ENCODE assay signal across 10 cellular contexts in the genomic region with DNA sequence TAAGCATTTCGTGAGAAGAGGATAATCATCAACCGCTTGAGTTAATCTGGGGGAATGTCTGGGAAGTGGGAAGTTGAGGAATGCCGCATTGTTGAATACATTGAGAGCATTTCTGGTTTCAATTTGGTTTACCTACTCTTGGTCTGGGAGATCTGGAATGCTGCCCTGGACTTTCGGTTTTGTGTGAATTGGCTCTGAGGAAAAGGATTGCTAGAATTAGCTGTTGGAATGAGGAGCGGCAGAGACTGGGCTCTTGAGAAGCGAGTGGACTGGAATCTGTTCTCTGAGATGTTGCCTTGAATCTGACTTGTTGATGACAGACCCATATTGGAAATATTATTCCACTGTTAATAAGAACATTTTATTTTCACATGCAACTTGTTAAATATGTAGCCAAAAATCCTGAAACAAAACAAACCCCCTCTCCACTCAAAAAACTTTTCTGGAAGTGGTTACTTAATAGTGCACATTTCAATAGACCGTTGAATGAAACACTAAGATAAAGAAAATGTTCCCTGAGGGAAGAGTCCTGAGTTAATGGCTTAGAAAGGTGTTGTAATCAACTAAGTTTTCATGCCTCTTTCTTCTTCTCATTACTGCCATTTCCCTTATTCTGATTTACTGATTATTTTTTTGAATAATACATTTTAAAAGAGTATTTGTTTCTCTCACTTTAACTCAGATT. TPM values are rescaled to one million over a fixed set of nuclear protein-coding genes. Genes with fewer than 3 reads are reported as not detected.
DNase-seq lines count a peak whose midpoint lies in the region; ATAC-seq and TF ChIP-seq lines count a peak whose summit lies in the region.
"Had no signal": no experiment of that assay in that cellular context is flagged by ENCODE, and none has a peak within 500 bp of the region (broad histone marks: within the 10 kb centered on the region; RNA-seq: fewer than 3 reads in every experiment).

No MANE protein-coding gene starts in this region.

- H3K4me1 ChIP-seq in IMR-90 (ENCODE audit: control insufficient read depth, insufficient read depth, low read length) (peaks cover 14% of the 10 kb centered on the region), mesodermal cell (ENCODE audit: control insufficient read depth, insufficient read depth, low read length, poor library complexity, severe bottlenecking) (peaks cover 4% of the 10 kb centered on the region), upper lobe of left lung (peaks cover 24 to 48% (median 26%) of the 10 kb centered on the region in 4 donors)

- H3K27ac ChIP-seq in IMR-90 (ENCODE audit: insufficient read depth, low read length), result no peak overlapping the region; the same call in 1 of the 2 replicates
- peak overlapping the region; percentile 36 for H3K27ac ChIP-seq in mesodermal cell (ENCODE audit: low read depth, low read length, severe bottlenecking)
- H3K27ac ChIP-seq in upper lobe of left lung, result peak overlapping the region; percentile 0 to 43 (median 18)

- WGBS in IMR-90 (ENCODE audit: extremely low coverage in 2 of 2, insufficient read length in 1 of 2), 2 experiments, result 50% methylated on average over 2 of the region's 7 CpGs; no CpG with 5 or more reads in 1 of the 2 experiments
- 86 to 96% methylated on average over 2 to 4 of the region's 7 CpGs for WGBS in mesodermal cell (ENCODE audit: insufficient coverage in 2 of 2), 2 experiments
- WGBS in upper lobe of left lung, 2 donors, result 35 to 39% methylated on average over 7 of the region's 7 CpGs

- no peak overlapping the region for H2AK5ac ChIP-seq in IMR-90 (ENCODE audit: low read depth, low read length)

- no peak overlapping the region for H2BK5ac ChIP-seq in IMR-90 (ENCODE audit: low read depth, low read length, poor library complexity, severe bottlenecking)

- DNase-seq in IMR-90 (peak; percentile 70), epithelial cell of proximal tubule (ENCODE audit: low read depth) (peak; percentile 78), upper lobe of left lung (peak in 1 of 2 donors; percentile 76), NCI-H2029 (lab: John Stamatoyannopoulos, UW) (no peak)
- no peak for DNase-seq in activated T-cell treated with anti-CD3 and anti-CD28 coated beads, Interleukin-2, amount 50 U/mL, for 24 hours
- no peak for DNase-seq in activated CD4-positive, alpha-beta T cell treated with anti-CD3 and anti-CD28 coated beads for 4 hours
- DNase-seq: activated CD4-positive, CD25-positive, alpha-beta regulatory T cell treated with anti-CD3 and anti-CD28 coated beads, Interleukin-2, amount 50 U/mL, for 72 hours; H7; KG1 had no signal

- no TSS peak for BruUV-seq in IMR-90 (replicated peaks; lab: Mats Ljungman, UMichigan)

- CTCF ChIA-PET in IMR-90 (lab: Yijun Ruan, JAX), result interaction anchor here (1.5 kb wide), 1 partner anchor 9 kb away, joined by 3 read pairs; no protein-coding TSS in a partner anchor

- H2AFZ ChIP-seq in IMR-90 (replicated peaks; ENCODE audit: low read length, poor library complexity), result no peak overlapping the region

- no peak overlapping the region for H3K14ac ChIP-seq in IMR-90 (replicated peaks; ENCODE audit: low read depth, low read length)

- no peaks in the 10 kb centered on the region for H3K9me3 Mint-ChIP-seq in activated T-cell treated with anti-CD3 and anti-CD28 coated beads, Interleukin-2, amount 50 U/mL, for 24 hours

- no peak overlapping the region for H4K8ac ChIP-seq in IMR-90 (ENCODE audit: low read depth in 2 of 2, low read length in 2 of 2)

- no peak overlapping the region for H2AK9ac ChIP-seq in IMR-90 (replicated peaks; ENCODE audit: low read depth, low read length, poor library complexity)

- H3K36me3 ChIP-seq in IMR-90 (ENCODE audit: control insufficient read depth, insufficient read depth, low read length) (no peaks in the 10 kb centered on the region), mesodermal cell (ENCODE audit: control insufficient read depth, insufficient read depth, low read length) (no peaks in the 10 kb centered on the region), upper lobe of left lung (no peaks in the 10 kb centered on the region)

- no peaks in the 10 kb centered on the region for H3K4me1 Mint-ChIP-seq in activated T-cell treated with anti-CD3 and anti-CD28 coated beads, Interleukin-2, amount 50 U/mL, for 24 hours (ENCODE audit: low read depth)

- H3K9ac ChIP-seq in IMR-90 (ENCODE audit: low read depth, low read length), result peak overlapping the region; percentile 39; the same call in 1 of the 2 replicates

- TF ChIP-seq POLR2A in IMR-90 (IDR thresholded peaks at IDR 0.05; ENCODE audit: low read depth, low read length), result no peak
- TF ChIP-seq POLR2A in upper lobe of left lung (IDR thresholded peaks at IDR 0.05), result no peak

- no peak for TF ChIP-seq CTCF in IMR-90 (conservative IDR thresholded peaks at IDR 0.05; ENCODE audit: low read depth, low read length)
- TF ChIP-seq CTCF in epithelial cell of proximal tubule (conservative IDR thresholded peaks at IDR 0.05; ENCODE audit: low read depth, low read length), result no peak
- no peak for TF ChIP-seq CTCF in upper lobe of left lung (IDR thresholded peaks at IDR 0.05)

- no peaks in the 10 kb centered on the region for H3K9me3 ChIP-seq in IMR-90 (ENCODE audit: control insufficient read depth, insufficient read depth, low read length)
- H3K9me3 ChIP-seq in mesodermal cell (ENCODE audit: control insufficient read depth, low read length), result no peaks in the 10 kb centered on the region
- no peaks in the 10 kb centered on the region for H3K9me3 ChIP-seq in upper lobe of left lung

- TF ChIP-seq RAD21 in IMR-90 (IDR thresholded peaks at IDR 0.05; ENCODE audit: low read length), result no peak

- no peak overlapping the region for H2BK15ac ChIP-seq in IMR-90 (ENCODE audit: low read depth, low read length)

- H3K4me2 ChIP-seq in IMR-90 (ENCODE audit: low read depth, low read length), result peak overlapping the region; percentile 68

- POLR2A ChIA-PET in IMR-90 (lab: Charles Lee; ENCODE audit: unreplicated experiment), result no interaction called here

- H2BK120ac ChIP-seq in IMR-90 (ENCODE audit: low read depth, low read length), result no peak overlapping the region

- H3K27me3 Mint-ChIP-seq in activated T-cell treated with anti-CD3 and anti-CD28 coated beads, Interleukin-2, amount 50 U/mL, for 24 hours, result no peaks in the 10 kb centered on the region

- H3K4me3 ChIP-seq in IMR-90 (ENCODE audit: insufficient read depth, low read depth, low read length), result peak overlapping the region; percentile 24; the same call in 1 of the 2 replicates
- peak overlapping the region; percentile 40 for H3K4me3 ChIP-seq in epithelial cell of proximal tubule (ENCODE audit: low read depth, low read length)
- no peak overlapping the region for H3K4me3 ChIP-seq in mesodermal cell (ENCODE audit: extremely low read depth, insufficient read depth, low read length, poor library complexity, severe bottlenecking)
- peak overlapping the region in 1 of 4 donors; percentile 21 for H3K4me3 ChIP-seq in upper lobe of left lung

- H4K5ac ChIP-seq in IMR-90 (ENCODE audit: low read depth, low read length), result no peak overlapping the region

- H3K18ac ChIP-seq in IMR-90 (ENCODE audit: low read depth, low read length), result no peak overlapping the region

- no peak overlapping the region for H3K56ac ChIP-seq in IMR-90 (ENCODE audit: extremely low read depth, insufficient read depth, low read length)

- in situ Hi-C loops in IMR-90 (cut with MboI; ENCODE audit: low sequenced_read_pairs), result no loop called here

- H3K23ac ChIP-seq in IMR-90 (ENCODE audit: low read depth, low read length), result no peak overlapping the region

- H4K20me1 ChIP-seq in IMR-90 (ENCODE audit: insufficient read depth, low read length), result peaks cover 10% of the 10 kb centered on the region; the same call in 1 of the 2 replicates

- intact Hi-C loops in IMR-90 (cut with micrococcal nuclease), result loop anchor here (5.0 kb wide), 1 partner anchor 41 kb away; no protein-coding TSS in a partner anchor

- no peak overlapping the region for H2BK20ac ChIP-seq in IMR-90 (ENCODE audit: low read depth, low read length)

- no peak overlapping the region for H3K4ac ChIP-seq in IMR-90 (ENCODE audit: low read depth, low read length)

- H3K9me1 ChIP-seq in IMR-90 (ENCODE audit: insufficient read depth, low read length), result peaks cover 2% of the 10 kb centered on the region

- H3K27ac Mint-ChIP-seq in activated T-cell treated with anti-CD3 and anti-CD28 coated beads, Interleukin-2, amount 50 U/mL, for 24 hours, result no peak overlapping the region

- no peak overlapping the region for H4K91ac ChIP-seq in IMR-90 (ENCODE audit: insufficient read depth, low read depth, low read length)

- H3K79me1 ChIP-seq in IMR-90 (ENCODE audit: low read depth in 1 of 2, low read length in 2 of 2), result peaks cover 29 to 44% of the 10 kb centered on the region in 2 experiments

- H3K27me3 ChIP-seq in IMR-90 (ENCODE audit: control insufficient read depth, insufficient read depth, low read length) (no peaks in the 10 kb centered on the region), upper lobe of left lung (no peaks in the 10 kb centered on the region)

- peak; percentile 72 for ATAC-seq in IMR-90 (ENCODE audit: low read depth)
- peak; percentile 65 to 67 for ATAC-seq in upper lobe of left lung (ENCODE audit: low FRiP score in 2 of 2)

- dilution Hi-C loops in IMR-90 (cut with HindIII; ENCODE audit: low sequenced_read_pairs, unreplicated experiment), result no loop called here

- no peak overlapping the region for H3K4me3 Mint-ChIP-seq in activated T-cell treated with anti-CD3 and anti-CD28 coated beads, Interleukin-2, amount 50 U/mL, for 24 hours

- TF ChIP-seq EP300 in upper lobe of left lung (IDR thresholded peaks at IDR 0.05), result no peak

- H3K36me3 Mint-ChIP-seq in activated T-cell treated with anti-CD3 and anti-CD28 coated beads, Interleukin-2, amount 50 U/mL, for 24 hours (ENCODE audit: low read depth), result no peaks in the 10 kb centered on the region

TF ChIP-seq in IMR-90, 13 proteins besides CTCF, POLR2A, EP300 and RAD21 (continues in another document):
- TF ChIP-seq ELK1 (IDR thresholded peaks at IDR 0.05; ENCODE audit: borderline replicate concordance, low read depth, low read length), result no peak
- no peak for TF ChIP-seq FOS (IDR thresholded peaks at IDR 0.05; ENCODE audit: low read depth, low read length)

RNA-seq across cellular contexts. Expression of gene PTPRM, which starts 50.8 kb away (rescaled TPM):
- total RNA-seq in IMR-90 (2012; rRNA removed) (23.6 and 28.3 TPM in 2 replicates), epithelial cell of proximal tubule (28.5 and 63.2 TPM in 2 replicates), upper lobe of left lung (100 to 1,000 TPM in 5 of 6 donors, 10 to 100 TPM in 1; 82.0 to 201 (median 154) TPM)
- polyA plus RNA-seq in IMR-90 (2012; rRNA removed), result 42.4 and 51.2 TPM in 2 replicates
- polyA plus RNA-seq in IMR-90 (2012; cell fraction: cytosol; rRNA removed), result 17.9 and 29.2 TPM in 2 replicates
- polyA plus RNA-seq in IMR-90 (2012; cell fraction: nucleus; rRNA removed; ENCODE audit: low replicate concordance), result 75.1 and 198 TPM in 2 replicates
- 56.8 TPM for polyA plus RNA-seq in mesodermal cell (2013, experiment 1 of 2)
- 42.0 TPM for polyA plus RNA-seq in mesodermal cell (2013, experiment 2 of 2)

Comparison
In these comparisons a context has a peak if more than half of its experiments do, and no peak if none do; other contexts are left out.
1. DNase-seq: peak in IMR-90 (single experiment) and epithelial cell of proximal tubule (single experiment); none in activated T-cell treated with anti-CD3 and anti-CD28 coated beads, Interleukin-2, amount 50 U/mL, for 24 hours (single experiment), activated CD4-positive, alpha-beta T cell treated with anti-CD3 and anti-CD28 coated beads for 4 hours (0 of 2) and NCI-H2029 (single experiment).